Comparison of ENCODE assay signal across 8 cellular contexts in the genomic region with DNA sequence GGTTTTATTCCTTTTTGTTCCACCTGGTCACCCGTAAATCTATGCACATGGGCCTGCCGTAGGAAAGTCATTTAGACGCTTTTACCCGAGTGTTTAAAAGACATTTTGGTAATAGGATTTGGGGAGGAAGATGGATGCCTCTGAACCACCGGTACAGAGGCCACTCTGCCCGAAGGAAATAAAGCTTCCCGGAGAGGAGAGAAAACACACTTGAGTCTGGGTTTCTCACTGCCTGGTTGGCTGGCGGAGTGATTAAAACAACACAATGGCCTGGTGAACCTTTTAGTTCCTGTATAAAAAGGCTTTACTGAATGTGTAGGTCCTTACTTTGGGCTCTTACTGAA. TPM values are rescaled to one million over a fixed set of nuclear protein-coding genes. Genes with fewer than 3 reads are reported as not detected.
DNase-seq lines count a peak whose midpoint lies in the region; ATAC-seq and TF ChIP-seq lines count a peak whose summit lies in the region.

No MANE protein-coding gene starts in this region.

- peaks cover 0 to 1% (median 0%) of the 10 kb centered on the region in 7 donors for H3K9me3 Mint-ChIP-seq in CD14-positive monocyte
- peaks cover 8% of the 10 kb centered on the region for H3K9me3 Mint-ChIP-seq in activated CD8-positive, alpha-beta T cell treated with anti-CD3 and anti-CD28 coated beads, Interleukin-2, amount 10 ng/mL, durations not matched to agents 7 days and 5 days (ENCODE audit: insufficient read depth)

- peak overlapping the region; percentile 85 to 91 for H3K4me3 Mint-ChIP-seq in CD14-positive monocyte
- peak overlapping the region; percentile 91 for H3K4me3 Mint-ChIP-seq in activated CD8-positive, alpha-beta T cell treated with anti-CD3 and anti-CD28 coated beads, Interleukin-2, amount 10 ng/mL, durations not matched to agents 7 days and 5 days

- no peaks in the 10 kb centered on the region for H3K9me3 ChIP-seq in Loucy (ENCODE audit: insufficient read depth, low read depth, low read length)
- no peaks in the 10 kb centered on the region for H3K9me3 ChIP-seq in ovary

- H3K79me2 ChIP-seq in Loucy (ENCODE audit: insufficient read depth, low read length), result peaks cover 14% of the 10 kb centered on the region

- POLR2A ChIA-PET in activated CD8-positive, alpha-beta T cell treated with anti-CD3 and anti-CD28 coated beads, Interleukin-2, amount 10 ng/mL, durations not matched to agents 7 days and 5 days (lab: Charles Lee), result no interaction called here

- no peak for TF ChIP-seq CTCF in CD14-positive monocyte (IDR thresholded peaks at IDR 0.05)
- no peak for TF ChIP-seq CTCF in Loucy (conservative IDR thresholded peaks at IDR 0.05; ENCODE audit: low read length)
- TF ChIP-seq CTCF in fibroblast of the aortic adventitia (IDR thresholded peaks at IDR 0.05; ENCODE audit: insufficient read depth, low read length), result no peak
- no peak for TF ChIP-seq CTCF in ovary (IDR thresholded peaks at IDR 0.05)

- H3K27me3 ChIP-seq in Loucy (ENCODE audit: insufficient read depth, low read length, poor library complexity, severe bottlenecking) (no peaks in the 10 kb centered on the region), ovary (no peaks in the 10 kb centered on the region)

- WGBS in ovary, 3 donors, result 2 to 5% (median 5%) methylated on average over 8 of the region's 8 CpGs

- no peak for TF ChIP-seq POLR2A in ovary (IDR thresholded peaks at IDR 0.05)

- no peak for TF ChIP-seq EP300 in ovary (IDR thresholded peaks at IDR 0.05)

- H3F3A ChIP-seq in Loucy (ENCODE audit: low read depth), result no peaks in the 10 kb centered on the region

- peak; percentile 2 for ATAC-seq in GM19397 (IDR thresholded peaks at IDR 0.05; ENCODE audit: unreplicated experiment)
- no peak for ATAC-seq in activated CD8-positive, alpha-beta T cell treated with anti-CD3 and anti-CD28 coated beads, Interleukin-2, amount 10 ng/mL, durations not matched to agents 7 days and 5 days
- ATAC-seq in HG03521 (IDR thresholded peaks at IDR 0.05; ENCODE audit: unreplicated experiment), result no peak

- DNase-seq in CD14-positive monocyte (ENCODE audit: low spot score) (no peak), fibroblast of the aortic adventitia (ENCODE audit: low read depth) (no peak), ovary (peak in 3 of 5 donors; percentile 12 to 30 (median 23)), pons (ENCODE audit: low spot score) (no peak)
- no peak for DNase-seq in activated CD8-positive, alpha-beta T cell treated with anti-CD3 and anti-CD28 coated beads, Interleukin-2, amount 10 ng/mL, durations not matched to agents 7 days and 5 days

- peak overlapping the region; percentile 91 for H3K9ac ChIP-seq in Loucy (ENCODE audit: low read depth, low read length, poor library complexity, severe bottlenecking)

- no peaks in the 10 kb centered on the region for H3K9me2 ChIP-seq in Loucy (replicated peaks; ENCODE audit: low read depth, low read length)

- no peaks in the 10 kb centered on the region for H4K20me1 ChIP-seq in Loucy (ENCODE audit: insufficient read depth, low read length, poor library complexity, severe bottlenecking)

- H3K4me1 ChIP-seq in Loucy (ENCODE audit: insufficient read depth, low read length, poor library complexity, severe bottlenecking), result peaks cover 18% of the 10 kb centered on the region
- H3K4me1 ChIP-seq in ovary (ENCODE audit: insufficient read depth), result peaks cover 2% of the 10 kb centered on the region

- H3K36me3 Mint-ChIP-seq in CD14-positive monocyte, result no peaks in the 10 kb centered on the region
- no peaks in the 10 kb centered on the region for H3K36me3 Mint-ChIP-seq in activated CD8-positive, alpha-beta T cell treated with anti-CD3 and anti-CD28 coated beads, Interleukin-2, amount 10 ng/mL, durations not matched to agents 7 days and 5 days (ENCODE audit: low read depth)

- peak overlapping the region; percentile 23 to 88 for H3K27ac ChIP-seq in ovary

- H3K4me3 ChIP-seq in Loucy (ENCODE audit: low read length, poor library complexity, severe bottlenecking) (peak overlapping the region; percentile 90), fibroblast of the aortic adventitia (ENCODE audit: low read depth, low read length) (peak overlapping the region; percentile 78), ovary (peak overlapping the region; percentile 57)

- CTCF ChIA-PET in activated CD8-positive, alpha-beta T cell treated with anti-CD3 and anti-CD28 coated beads, Interleukin-2, amount 10 ng/mL, durations not matched to agents 7 days and 5 days (lab: Charles Lee), result no interaction called here

- peak overlapping the region; percentile 85 for H2AFZ ChIP-seq in Loucy (ENCODE audit: low read length)

- H3K27ac Mint-ChIP-seq in CD14-positive monocyte, result peak overlapping the region in 6 of 7 donors; percentile 85 to 96 (median 92)
- H3K27ac Mint-ChIP-seq in activated CD8-positive, alpha-beta T cell treated with anti-CD3 and anti-CD28 coated beads, Interleukin-2, amount 10 ng/mL, durations not matched to agents 7 days and 5 days, result peak overlapping the region; percentile 93

- intact Hi-C loops in CD14-positive monocyte (cut with micrococcal nuclease), result loop anchor here (5.0 to 10.0 kb wide), 2 partner anchors 292 to 295 kb away; a partner anchor contains a TSS
- intact Hi-C loops in ovary (cut with DNase I), result no loop called here

- peak overlapping the region; percentile 87 for H3K4me2 ChIP-seq in Loucy (ENCODE audit: low read depth, low read length, poor library complexity, severe bottlenecking)

- peaks cover 0 to 5% (median 0%) of the 10 kb centered on the region in 3 donors for H3K27me3 Mint-ChIP-seq in CD14-positive monocyte (ENCODE audit: low read depth in 3 of 3)
- H3K27me3 Mint-ChIP-seq in activated CD8-positive, alpha-beta T cell treated with anti-CD3 and anti-CD28 coated beads, Interleukin-2, amount 10 ng/mL, durations not matched to agents 7 days and 5 days (ENCODE audit: low read depth), result no peaks in the 10 kb centered on the region

- peaks cover 22% of the 10 kb centered on the region for H3K4me1 Mint-ChIP-seq in CD14-positive monocyte
- H3K4me1 Mint-ChIP-seq in activated CD8-positive, alpha-beta T cell treated with anti-CD3 and anti-CD28 coated beads, Interleukin-2, amount 10 ng/mL, durations not matched to agents 7 days and 5 days (ENCODE audit: low read depth), result peaks cover 20% of the 10 kb centered on the region

- no peaks in the 10 kb centered on the region for H3K36me3 ChIP-seq in Loucy (ENCODE audit: insufficient read depth, low read length)
- H3K36me3 ChIP-seq in ovary, result no peaks in the 10 kb centered on the region

RNA-seq across cellular contexts. Expression of a gene that starts 0.8 kb away (rescaled TPM):
- under 1 TPM in 1 of 2 donors, not detected in 1; 0.13 TPM for polyA plus RNA-seq in CD14-positive monocyte
- total RNA-seq in activated CD8-positive, alpha-beta T cell treated with anti-CD3 and anti-CD28 coated beads, Interleukin-2, amount 10 ng/mL, durations not matched to agents 7 days and 5 days, result 1 to 10 TPM; 3.8 to 4.2 TPM
- 4.1 and 6.0 TPM in 2 replicates for total RNA-seq in fibroblast of the aortic adventitia (ENCODE audit: low replicate concordance)
- 1 to 10 TPM; 3.2 to 9.7 (median 7.3) TPM for total RNA-seq in ovary
- 1 to 10 TPM; 4.2 to 8.0 TPM for polyA plus RNA-seq in ovary

RNA-seq across cellular contexts. Expression of a gene that starts 1.3 kb away (rescaled TPM):
- polyA plus RNA-seq in CD14-positive monocyte, result under 1 TPM in 1 of 2 donors, not detected in 1; 0.16 TPM
- not detected for total RNA-seq in activated CD8-positive, alpha-beta T cell treated with anti-CD3 and anti-CD28 coated beads, Interleukin-2, amount 10 ng/mL, durations not matched to agents 7 days and 5 days
- total RNA-seq in fibroblast of the aortic adventitia (ENCODE audit: low replicate concordance), result 0.09 TPM in 1 of 2 replicates, not detected in the other
- 1 to 10 TPM in 3 of 7 donors, under 1 TPM in 4; 0.20 to 8.6 (median 0.79) TPM for total RNA-seq in ovary
- polyA plus RNA-seq in ovary, result under 1 TPM; 0.07 to 0.33 TPM

Comparison
In these comparisons a context has a peak if more than half of its experiments do, and no peak if none do; other contexts are left out.
1. DNase-seq: peak in ovary (3 of 5); none in CD14-positive monocyte (single experiment), activated CD8-positive, alpha-beta T cell treated with anti-CD3 and anti-CD28 coated beads, Interleukin-2, amount 10 ng/mL, durations not matched to agents 7 days and 5 days (single experiment), fibroblast of the aortic adventitia (single experiment) and pons (single experiment).
2. intact Hi-C loops: an anchor here in CD14-positive monocyte (5.0 to 10.0 kb wide); none called in ovary.
3. Peak in every context shown above with its lines, with median percentiles within 50 percentile points of each other: H3K4me3 ChIP-seq.